9 cellular contexts compared by ENCODE assay signal in genomic region chr9:113523421-113524141, GRCh38.
DNase-seq lines count a peak whose midpoint lies in the region; ATAC-seq, FAIRE-seq and TF ChIP-seq lines count a peak whose summit lies in the region.
"Had no signal": no experiment of that assay in that cellular context is flagged by ENCODE, and none has a peak within 500 bp of the region (broad histone marks: within the 10 kb centered on the region; RNA-seq: fewer than 3 reads in every experiment).

No MANE protein-coding gene starts in this region.

- TF ChIP-seq POLR2A in GM12891 (IDR thresholded peaks at IDR 0.05; ENCODE audit: low read depth, low read length), result no peak

- no peaks in the 10 kb centered on the region for H3K9me3 Mint-ChIP-seq in activated naive CD4-positive, alpha-beta T cell treated with anti-CD3 and anti-CD28 coated beads, Interleukin-2, amount 50 U/mL, for 24 hours
- H3K9me3 Mint-ChIP-seq in stimulated activated effector memory CD8-positive, alpha-beta T cell treated with anti-CD3 and anti-CD28 coated beads, Interleukin-12 subunit alpha, Interleukin-12 subunit beta, amount 100 ng/mL, for 72 hours, result no peaks in the 10 kb centered on the region

- DNase-seq in GM12891 (ENCODE audit: insufficient read length, low spot score) (no peak), RPMI7951 (ENCODE audit: low read depth) (peak; percentile 86), midbrain (lab: John Stamatoyannopoulos, UW) (peak; percentile 7), HPDE6-E6E7 (ENCODE audit: extremely low spot score) (no peak), HUDEP-2 (lab: John Stamatoyannopoulos, UW; ENCODE audit: unreplicated experiment in 76 of 76) (no peak)
- DNase-seq in stimulated activated effector memory CD8-positive, alpha-beta T cell treated with anti-CD3 and anti-CD28 coated beads, Interleukin-12 subunit alpha, Interleukin-12 subunit beta, amount 100 ng/mL, for 72 hours (ENCODE audit: low spot score in 2 of 2), result peak; percentile 63 to 88

- H3K36me3 Mint-ChIP-seq in activated naive CD4-positive, alpha-beta T cell treated with anti-CD3 and anti-CD28 coated beads, Interleukin-2, amount 50 U/mL, for 24 hours, result peaks cover 6% of the 10 kb centered on the region
- H3K36me3 Mint-ChIP-seq in stimulated activated effector memory CD8-positive, alpha-beta T cell treated with anti-CD3 and anti-CD28 coated beads, Interleukin-12 subunit alpha, Interleukin-12 subunit beta, amount 100 ng/mL, for 72 hours, result peaks cover 97% of the 10 kb centered on the region

- peaks cover 84% of the 10 kb centered on the region for H3K4me1 Mint-ChIP-seq in activated naive CD4-positive, alpha-beta T cell treated with anti-CD3 and anti-CD28 coated beads, Interleukin-2, amount 50 U/mL, for 24 hours
- peaks cover 96% of the 10 kb centered on the region for H3K4me1 Mint-ChIP-seq in stimulated activated effector memory CD8-positive, alpha-beta T cell treated with anti-CD3 and anti-CD28 coated beads, Interleukin-12 subunit alpha, Interleukin-12 subunit beta, amount 100 ng/mL, for 72 hours

- no peaks in the 10 kb centered on the region for H3K27me3 Mint-ChIP-seq in activated naive CD4-positive, alpha-beta T cell treated with anti-CD3 and anti-CD28 coated beads, Interleukin-2, amount 50 U/mL, for 24 hours

- H3K4me3 Mint-ChIP-seq in activated naive CD4-positive, alpha-beta T cell treated with anti-CD3 and anti-CD28 coated beads, Interleukin-2, amount 50 U/mL, for 24 hours, result peak overlapping the region; percentile 71
- H3K4me3 Mint-ChIP-seq in stimulated activated effector memory CD8-positive, alpha-beta T cell treated with anti-CD3 and anti-CD28 coated beads, Interleukin-12 subunit alpha, Interleukin-12 subunit beta, amount 100 ng/mL, for 72 hours, result peak overlapping the region; percentile 90

- H3K27ac Mint-ChIP-seq in activated naive CD4-positive, alpha-beta T cell treated with anti-CD3 and anti-CD28 coated beads, Interleukin-2, amount 50 U/mL, for 24 hours, result peak overlapping the region; percentile 35
- peak overlapping the region; percentile 74 for H3K27ac Mint-ChIP-seq in stimulated activated effector memory CD8-positive, alpha-beta T cell treated with anti-CD3 and anti-CD28 coated beads, Interleukin-12 subunit alpha, Interleukin-12 subunit beta, amount 100 ng/mL, for 72 hours

- FAIRE-seq in GM12891 (lab: Jason Lieb, UNC), result peak; percentile 93
- FAIRE-seq: islet of Langerhans had no signal

- peak; percentile 91 for ATAC-seq in HG02759 (IDR thresholded peaks at IDR 0.05; ENCODE audit: unreplicated experiment)
- ATAC-seq in stimulated activated effector memory CD8-positive, alpha-beta T cell treated with anti-CD3 and anti-CD28 coated beads, Interleukin-12 subunit alpha, Interleukin-12 subunit beta, amount 100 ng/mL, for 72 hours, result peak; percentile 82

TF ChIP-seq in GM12891, 5 proteins besides CTCF, POLR2A, EP300 and RAD21:
- TF ChIP-seq SPI1 (IDR thresholded peaks at IDR 0.05; ENCODE audit: low read depth, low read length) (peak; percentile 93), POU2F2 (IDR thresholded peaks at IDR 0.05; ENCODE audit: low read depth, low read length) (peak; percentile 90), TAF1 (IDR thresholded peaks at IDR 0.05; ENCODE audit: low read depth, low read length) (no peak)

Comparison
In these comparisons a context has a peak if more than half of its experiments do, and no peak if none do; other contexts are left out.
1. DNase-seq: peak in RPMI7951 (single experiment), midbrain (single experiment) and stimulated activated effector memory CD8-positive, alpha-beta T cell treated with anti-CD3 and anti-CD28 coated beads, Interleukin-12 subunit alpha, Interleukin-12 subunit beta, amount 100 ng/mL, for 72 hours (2 of 2); none in GM12891 (single experiment), HPDE6-E6E7 (single experiment) and HUDEP-2 (0 of 76).